Comparison of ENCODE assay signal across 15 cellular contexts in genomic region chr7:2908103-2908683, GRCh38.
DNase-seq lines count a peak whose midpoint lies in the region; ATAC-seq and TF ChIP-seq lines count a peak whose summit lies in the region.
"Had no signal": no experiment of that assay in that cellular context is flagged by ENCODE, and none has a peak within 500 bp of the region (broad histone marks: within the 10 kb centered on the region; RNA-seq: fewer than 3 reads in every experiment).

No MANE protein-coding gene starts in this region.

- H3K9me3 Mint-ChIP-seq in CD8-positive, alpha-beta T cell = no peaks in the 10 kb centered on the region
- no peaks in the 10 kb centered on the region for H3K9me3 Mint-ChIP-seq in activated naive CD4-positive, alpha-beta T cell treated with anti-CD3 and anti-CD28 coated beads, Interleukin-2, amount 10 ng/mL, durations not matched to agents 7 days and 5 days
- H3K9me3 Mint-ChIP-seq: CD4-positive, CD25-positive, alpha-beta regulatory T cell had no signal

- H3K18ac ChIP-seq in neuronal stem cell (ENCODE audit: low read length) = peak overlapping the region; percentile 23

- H3K79me2 ChIP-seq in SU-DHL-6 (ENCODE audit: insufficient read depth, low read length) = no peaks in the 10 kb centered on the region

- no peak overlapping the region for H3K14ac ChIP-seq in neuronal stem cell (ENCODE audit: low read length)

- H4K91ac ChIP-seq in neuronal stem cell (ENCODE audit: low read depth, low read length, poor library complexity) = no peak overlapping the region

- H3K27ac Mint-ChIP-seq in CD8-positive, alpha-beta T cell = peak overlapping the region; percentile 22
- no peak overlapping the region for H3K27ac Mint-ChIP-seq in activated naive CD4-positive, alpha-beta T cell treated with anti-CD3 and anti-CD28 coated beads, Interleukin-2, amount 10 ng/mL, durations not matched to agents 7 days and 5 days

- H3K27ac ChIP-seq in BLaER1 (no peak overlapping the region; the same call in 1 of the 2 replicates), SU-DHL-6 (ENCODE audit: low read depth, low read length) (peak overlapping the region; percentile 57), neuronal stem cell (replicated peaks; ENCODE audit: low read length) (no peak overlapping the region)
- no peak overlapping the region for H3K27ac ChIP-seq in CD8-positive, alpha-beta T cell (ENCODE audit: low read depth, low read length)
- H3K27ac ChIP-seq: A549 had no signal

- no peak overlapping the region for H3K4ac ChIP-seq in neuronal stem cell (ENCODE audit: low read length)

- H4K8ac ChIP-seq in neuronal stem cell (ENCODE audit: low read depth, low read length) = no peak overlapping the region

- no peaks in the 10 kb centered on the region; the same call in 1 of the 2 replicates for H3K9me3 ChIP-seq in BLaER1
- H3K9me3 ChIP-seq in CD8-positive, alpha-beta T cell (ENCODE audit: low read length) = no peaks in the 10 kb centered on the region
- no peaks in the 10 kb centered on the region for H3K9me3 ChIP-seq in SU-DHL-6 (ENCODE audit: insufficient read depth, low read length)
- peaks cover 0 to 3% of the 10 kb centered on the region in 2 donors for H3K9me3 ChIP-seq in neuronal stem cell (replicated peaks in 1 of 2; ENCODE audit: control insufficient read depth in 2 of 2, insufficient read depth in 1 of 2, low read depth in 1 of 2, low read length in 2 of 2)
- H3K9me3 ChIP-seq: A549, HAP-1 had no signal

- WGBS in neuronal stem cell (ENCODE audit: extremely low coverage in 2 of 2, insufficient read length in 2 of 2, insufficient replicate concordance in 1 of 2), 2 donors = no CpG with 5 or more reads among the region's 17 CpGs

- no peak overlapping the region for H3K9ac ChIP-seq in BLaER1
- H3K9ac ChIP-seq in SU-DHL-6 (ENCODE audit: low read length) = peak overlapping the region; percentile 0; the same call in 1 of the 2 replicates
- H3K9ac ChIP-seq in neuronal stem cell (ENCODE audit: low read depth, low read length, poor library complexity) = no peak overlapping the region

- H2BK120ac ChIP-seq in neuronal stem cell (ENCODE audit: low read depth, low read length) = no peak overlapping the region

- intact Hi-C loops in CD8-positive, alpha-beta T cell (cut with DNase I, micrococcal nuclease) = no loop called here

- no peak overlapping the region for H3K4me3 Mint-ChIP-seq in CD8-positive, alpha-beta T cell
- no peak overlapping the region for H3K4me3 Mint-ChIP-seq in activated naive CD4-positive, alpha-beta T cell treated with anti-CD3 and anti-CD28 coated beads, Interleukin-2, amount 10 ng/mL, durations not matched to agents 7 days and 5 days
- H3K4me3 Mint-ChIP-seq: CD4-positive, CD25-positive, alpha-beta regulatory T cell had no signal

- H2AFZ ChIP-seq in SU-DHL-6 (ENCODE audit: low read depth, low read length, severe bottlenecking) (no peak overlapping the region), neuronal stem cell (ENCODE audit: low read length) (no peak overlapping the region)

- CTCF ChIA-PET in CD8-positive, alpha-beta T cell (lab: Charles Lee) = no interaction called here
- CTCF ChIA-PET in activated naive CD4-positive, alpha-beta T cell treated with anti-CD3 and anti-CD28 coated beads, Interleukin-2, amount 10 ng/mL, durations not matched to agents 7 days and 5 days (lab: Charles Lee) = no interaction called here

- no peak for DNase-seq in CD8-positive, alpha-beta T cell
- no peak for DNase-seq in neuronal stem cell (ENCODE audit: low spot score)
- no peak for DNase-seq in NCI-H1092 (lab: John Stamatoyannopoulos, UW)
- DNase-seq in islet precursor cell = no peak
- no peak for DNase-seq in activated naive CD4-positive, alpha-beta T cell treated with anti-CD3 and anti-CD28 coated beads, Interleukin-2, amount 10 ng/mL, durations not matched to agents 7 days and 5 days
- DNase-seq: Calu3; CD4-positive, CD25-positive, alpha-beta regulatory T cell; DMS 273 treated with DMSO at 0.1 percent for 48 hours; GOT3; IMR-90 had no signal

- H3K4me1 ChIP-seq in BLaER1 (peaks cover 52% of the 10 kb centered on the region), neuronal stem cell (ENCODE audit: control insufficient read depth in 2 of 2, insufficient read depth in 1 of 2, low read depth in 1 of 2, low read length in 2 of 2) (peaks cover 0 to 2% of the 10 kb centered on the region in 2 donors)
- H3K4me1 ChIP-seq in CD8-positive, alpha-beta T cell (ENCODE audit: insufficient read depth, low read length) = peaks cover 4% of the 10 kb centered on the region
- H3K4me1 ChIP-seq: A549, HAP-1 had no signal

- H3K9me2 ChIP-seq in SU-DHL-6 (replicated peaks; ENCODE audit: insufficient read depth, low read length) = no peaks in the 10 kb centered on the region

- H2AK5ac ChIP-seq in neuronal stem cell (ENCODE audit: low read depth, low read length) = no peak overlapping the region

- H3K79me1 ChIP-seq in neuronal stem cell (ENCODE audit: low read depth, low read length) = peaks cover under 1% of the 10 kb centered on the region

- H2BK5ac ChIP-seq in neuronal stem cell (ENCODE audit: low read length) = no peak overlapping the region

- ATAC-seq in CD8-positive, alpha-beta T cell = no peak
- ATAC-seq in GM18502 (IDR thresholded peaks at IDR 0.05; ENCODE audit: poor library complexity, unreplicated experiment) = no peak
- ATAC-seq: A549 had no signal

- H3K27me3 ChIP-seq in BLaER1 (no peaks in the 10 kb centered on the region), SU-DHL-6 (ENCODE audit: low read length) (no peaks in the 10 kb centered on the region), neuronal stem cell (ENCODE audit: control insufficient read depth in 3 of 3, insufficient read depth in 3 of 3, low read depth in 1 of 3, low read length in 3 of 3) (no peaks in the 10 kb centered on the region)
- no peaks in the 10 kb centered on the region for H3K27me3 ChIP-seq in CD8-positive, alpha-beta T cell (ENCODE audit: insufficient read depth, low read length)

- H3K36me3 ChIP-seq in BLaER1 = peaks cover 38% of the 10 kb centered on the region
- H3K36me3 ChIP-seq in CD8-positive, alpha-beta T cell (ENCODE audit: insufficient read depth, low read length) = peaks cover 56% of the 10 kb centered on the region
- no peaks in the 10 kb centered on the region for H3K36me3 ChIP-seq in SU-DHL-6 (ENCODE audit: low read length)
- no peaks in the 10 kb centered on the region for H3K36me3 ChIP-seq in neuronal stem cell (replicated peaks in 1 of 2; ENCODE audit: control insufficient read depth in 2 of 2, insufficient read depth in 2 of 2, low read length in 2 of 2)
- H3K36me3 ChIP-seq: HAP-1 had no signal

- H2BK15ac ChIP-seq in neuronal stem cell (ENCODE audit: low read length) = no peak overlapping the region

- POLR2A ChIA-PET in CD8-positive, alpha-beta T cell (lab: Charles Lee) = no interaction called here

- H3K4me2 ChIP-seq in BLaER1 = peak overlapping the region; percentile 51
- H3K4me2 ChIP-seq in SU-DHL-6 (ENCODE audit: low read depth, low read length, poor library complexity, severe bottlenecking) = peak overlapping the region; percentile 7
- H3K4me2 ChIP-seq in neuronal stem cell (ENCODE audit: insufficient read depth, low read length, poor library complexity, severe bottlenecking) = no peak overlapping the region
- H3K4me2 ChIP-seq: A549 had no signal

- no peak overlapping the region for H3K4me3 ChIP-seq in BLaER1
- no peak overlapping the region for H3K4me3 ChIP-seq in CD8-positive, alpha-beta T cell (ENCODE audit: low read depth, low read length)
- no peak overlapping the region for H3K4me3 ChIP-seq in SU-DHL-6 (ENCODE audit: insufficient read depth, low read length, poor library complexity, severe bottlenecking)
- no peak overlapping the region for H3K4me3 ChIP-seq in neuronal stem cell (ENCODE audit: low read length in 2 of 2)
- H3K4me3 ChIP-seq: A549, HAP-1 had no signal

- H3K27me3 Mint-ChIP-seq in CD8-positive, alpha-beta T cell (ENCODE audit: low read depth) = no peaks in the 10 kb centered on the region
- H3K27me3 Mint-ChIP-seq in activated naive CD4-positive, alpha-beta T cell treated with anti-CD3 and anti-CD28 coated beads, Interleukin-2, amount 10 ng/mL, durations not matched to agents 7 days and 5 days = no peaks in the 10 kb centered on the region
- H3K27me3 Mint-ChIP-seq: CD4-positive, CD25-positive, alpha-beta regulatory T cell had no signal

- H4K20me1 ChIP-seq in BLaER1 (no peaks in the 10 kb centered on the region), SU-DHL-6 (ENCODE audit: low read depth, low read length) (no peaks in the 10 kb centered on the region)

- no peaks in the 10 kb centered on the region for H3F3A ChIP-seq in SU-DHL-6 (ENCODE audit: insufficient read depth)

- no peak for TF ChIP-seq CTCF in CD8-positive, alpha-beta T cell (IDR thresholded peaks at IDR 0.05)
- no peak for TF ChIP-seq CTCF in SU-DHL-6 (IDR thresholded peaks at IDR 0.05; ENCODE audit: insufficient read depth, low read length, poor library complexity, severe bottlenecking)

- H3K36me3 Mint-ChIP-seq in CD8-positive, alpha-beta T cell = peaks cover 79% of the 10 kb centered on the region
- H3K36me3 Mint-ChIP-seq in activated naive CD4-positive, alpha-beta T cell treated with anti-CD3 and anti-CD28 coated beads, Interleukin-2, amount 10 ng/mL, durations not matched to agents 7 days and 5 days = peaks cover 69% of the 10 kb centered on the region

- H2BK12ac ChIP-seq in neuronal stem cell (ENCODE audit: low read length) = no peak overlapping the region

- H3K4me1 Mint-ChIP-seq in CD8-positive, alpha-beta T cell (ENCODE audit: low read depth) = peaks cover 7% of the 10 kb centered on the region
- H3K4me1 Mint-ChIP-seq in activated naive CD4-positive, alpha-beta T cell treated with anti-CD3 and anti-CD28 coated beads, Interleukin-2, amount 10 ng/mL, durations not matched to agents 7 days and 5 days = peaks cover 11% of the 10 kb centered on the region

- H3K23ac ChIP-seq in neuronal stem cell (ENCODE audit: low read depth, low read length, poor library complexity) = no peak overlapping the region
